ENCODE assay signal across 9 cellular contexts in the genomic region with DNA sequence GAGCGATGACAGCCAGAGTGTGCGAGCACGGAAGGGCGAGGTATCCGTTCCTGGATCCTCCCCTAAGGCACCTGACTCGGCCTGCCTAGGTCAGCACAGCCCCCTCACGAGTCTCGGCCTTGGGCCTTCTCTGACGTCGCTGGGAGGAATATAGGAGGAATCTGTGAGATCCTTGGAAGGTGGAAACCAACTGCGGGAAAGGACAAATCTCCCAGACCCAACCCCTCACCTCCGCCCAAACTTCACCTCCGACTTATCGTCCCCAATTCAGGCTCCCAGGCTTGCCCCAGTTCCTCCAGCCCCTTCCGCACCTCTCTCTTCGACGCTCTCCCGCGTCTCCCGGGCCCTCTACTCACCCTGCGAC. TPM values are rescaled to one million over a fixed set of nuclear protein-coding genes. Genes with fewer than 3 reads are reported as not detected.
DNase-seq lines count a peak whose midpoint lies in the region; ATAC-seq, FAIRE-seq and TF ChIP-seq lines count a peak whose summit lies in the region.
"Had no signal": no experiment of that assay in that cellular context is flagged by ENCODE, and none has a peak within 500 bp of the region (broad histone marks: within the 10 kb centered on the region; RNA-seq: fewer than 3 reads in every experiment).

No MANE protein-coding gene starts in this region.

- peak; percentile 24 for DNase-seq in Calu3
- no peak for DNase-seq in HFF-Myc (ENCODE audit: extremely low read depth, low read depth)
- DNase-seq in SK-MEL-5 (ENCODE audit: low read depth, low spot score): peak; percentile 74
- no peak for DNase-seq in astrocyte (ENCODE audit: low read depth)
- DNase-seq in smooth muscle cell (lab: John Stamatoyannopoulos, UW; ENCODE audit: unreplicated experiment): no peak
- no peak for DNase-seq in hepatic stellate cell (ENCODE audit: low spot score)

- ATAC-seq in HG03095 (IDR thresholded peaks at IDR 0.05; ENCODE audit: unreplicated experiment): no peak

- H3K9me3 Mint-ChIP-seq in Calu3 (ENCODE audit: low read depth, unreplicated experiment) (no peaks in the 10 kb centered on the region), astrocyte (ENCODE audit: unreplicated experiment) (no peaks in the 10 kb centered on the region)

- FAIRE-seq in astrocyte (lab: Jason Lieb, UNC): no peak

- H3F3A ChIP-seq in smooth muscle cell (ENCODE audit: low read depth): no peaks in the 10 kb centered on the region

- H2AFZ ChIP-seq in astrocyte (ENCODE audit: low read depth, low read length) (peak overlapping the region; percentile 87), smooth muscle cell (ENCODE audit: low read depth) (peak overlapping the region; percentile 96)

- peaks cover 22% of the 10 kb centered on the region for H3K4me1 ChIP-seq in astrocyte (ENCODE audit: insufficient read depth, low read length)
- H3K4me1 ChIP-seq in iPS-15b (ENCODE audit: control insufficient read depth, insufficient read depth, low read length): peaks cover 9% of the 10 kb centered on the region
- H3K4me1 ChIP-seq in smooth muscle cell (ENCODE audit: low read depth): peaks cover 23% of the 10 kb centered on the region

- H3K79me2 ChIP-seq in astrocyte (ENCODE audit: insufficient read depth, low read length) (peaks cover 28% of the 10 kb centered on the region), smooth muscle cell (ENCODE audit: low read depth) (peaks cover 23% of the 10 kb centered on the region)

- peak overlapping the region; percentile 73 for H3K27ac ChIP-seq in astrocyte (ENCODE audit: low read depth, low read length)
- H3K27ac ChIP-seq in smooth muscle cell (ENCODE audit: low read depth): peak overlapping the region; percentile 70

- TF ChIP-seq CTCF in Calu3 (IDR thresholded peaks at IDR 0.05; ENCODE audit: unreplicated experiment) (no peak), HFF-Myc (IDR thresholded peaks at IDR 0.05; ENCODE audit: low read depth, low read length, missing control alignments) (no peak), astrocyte (IDR thresholded peaks at IDR 0.05; ENCODE audit: insufficient read depth, low read depth, low read length) (no peak), smooth muscle cell (IDR thresholded peaks at IDR 0.05; ENCODE audit: borderline replicate concordance, insufficient read depth, poor library complexity, severe bottlenecking) (no peak)

- H3K4me2 ChIP-seq in astrocyte (ENCODE audit: low read length) (peak overlapping the region; percentile 98), smooth muscle cell (peak overlapping the region; percentile 91)

- H3K9ac ChIP-seq in astrocyte (ENCODE audit: low read length) (peak overlapping the region; percentile 96), iPS-15b (ENCODE audit: low read depth, low read length) (peak overlapping the region; percentile 93), smooth muscle cell (ENCODE audit: low read depth) (peak overlapping the region; percentile 91)

- peak overlapping the region; percentile 76 for H3K4me3 Mint-ChIP-seq in Calu3 (ENCODE audit: low read depth, unreplicated experiment)
- peak overlapping the region; percentile 100 for H3K4me3 Mint-ChIP-seq in astrocyte (ENCODE audit: unreplicated experiment)

- H3K4me3 ChIP-seq in HFF-Myc (replicated peaks; ENCODE audit: low read depth, low read length): peak overlapping the region; percentile 99
- H3K4me3 ChIP-seq in astrocyte (ENCODE audit: insufficient read depth, low read depth, low read length): peak overlapping the region; percentile 93
- H3K4me3 ChIP-seq in iPS-15b (ENCODE audit: low read depth, low read length): peak overlapping the region; percentile 90
- peak overlapping the region; percentile 97 for H3K4me3 ChIP-seq in smooth muscle cell

- H4K20me1 ChIP-seq in astrocyte (ENCODE audit: insufficient read depth, low read length): peaks cover 7% of the 10 kb centered on the region
- H4K20me1 ChIP-seq in smooth muscle cell (ENCODE audit: low read depth): no peaks in the 10 kb centered on the region

- peak overlapping the region; percentile 65 for H3K27ac Mint-ChIP-seq in Calu3 (ENCODE audit: unreplicated experiment)
- peak overlapping the region; percentile 86 for H3K27ac Mint-ChIP-seq in astrocyte (ENCODE audit: unreplicated experiment)

- H3K27me3 ChIP-seq in astrocyte (ENCODE audit: insufficient read depth, low read length) (no peaks in the 10 kb centered on the region), iPS-15b (ENCODE audit: control insufficient read depth, insufficient read depth, low read length) (no peaks in the 10 kb centered on the region), smooth muscle cell (ENCODE audit: low read depth) (no peaks in the 10 kb centered on the region)

- H3K36me3 ChIP-seq in astrocyte (ENCODE audit: insufficient read depth, low read length) (peaks cover 12% of the 10 kb centered on the region), iPS-15b (ENCODE audit: control insufficient read depth, insufficient read depth, low read length) (peaks cover 24% of the 10 kb centered on the region), smooth muscle cell (ENCODE audit: low read depth) (no peaks in the 10 kb centered on the region)

- WGBS in smooth muscle cell (ENCODE audit: low lambda C conversion rate): 2% methylated on average over 21 of the region's 21 CpGs

- H3K4me1 Mint-ChIP-seq in Calu3 (ENCODE audit: low read depth, unreplicated experiment) (peaks cover 30% of the 10 kb centered on the region), astrocyte (ENCODE audit: low read depth, unreplicated experiment) (peaks cover 21% of the 10 kb centered on the region)

- in situ Hi-C loops in SK-MEL-5 (cut with HindIII; ENCODE audit: low pct_unique_long_range_greater_than_20kb, low sequenced_read_pairs): no loop called here

- CTCF ChIA-PET in Calu3 (lab: Charles Lee): interaction anchor here (0.8 to 1.0 kb wide), 2 partner anchors 8 to 12 kb away, joined by 3 to 6 read pairs; no protein-coding TSS in a partner anchor

- intact Hi-C loops in Calu3 (cut with micrococcal nuclease; ENCODE audit: unreplicated experiment): no loop called here

- H3K9me3 ChIP-seq in astrocyte (ENCODE audit: insufficient read depth, low read depth, low read length) (no peaks in the 10 kb centered on the region), iPS-15b (ENCODE audit: control insufficient read depth, insufficient read depth, low read length) (no peaks in the 10 kb centered on the region), smooth muscle cell (replicated peaks; ENCODE audit: low read depth) (no peaks in the 10 kb centered on the region)

- H3K36me3 Mint-ChIP-seq in Calu3 (ENCODE audit: insufficient read depth, unreplicated experiment) (peaks cover 27% of the 10 kb centered on the region), astrocyte (ENCODE audit: low read depth, unreplicated experiment) (peaks cover 6% of the 10 kb centered on the region)

- BruUV-seq in Calu3 (replicated peaks; lab: Mats Ljungman, UMichigan): no TSS peak

- H3K27me3 Mint-ChIP-seq in Calu3 (ENCODE audit: unreplicated experiment): no peaks in the 10 kb centered on the region
- H3K27me3 Mint-ChIP-seq in astrocyte (ENCODE audit: low read depth, unreplicated experiment): no peaks in the 10 kb centered on the region

RNA-seq across cellular contexts. Expression of gene APH1A, which starts 0.5 kb away (rescaled TPM):
- 195 TPM in 2 replicates for total RNA-seq in Calu3 (2022)
- total RNA-seq in SK-MEL-5 (2014; rRNA removed; shearing (Covaris generic)): 208 and 231 TPM in 2 replicates
- 206 and 238 TPM in 2 replicates for polyA plus RNA-seq in SK-MEL-5 (2015; cell fraction: cytosol; rRNA removed)
- polyA plus RNA-seq in SK-MEL-5 (2015; cell fraction: nucleus; rRNA removed): 160 and 167 TPM in 2 replicates
- total RNA-seq in astrocyte: 99.9 and 100 TPM in 2 replicates
- total RNA-seq in smooth muscle cell: 74.8 and 86.8 TPM in 2 replicates
- 43.4 and 44.5 TPM in 2 replicates for polyA plus RNA-seq in smooth muscle cell

RNA-seq across cellular contexts. Expression of gene C1orf54, which starts 4.3 kb away (rescaled TPM):
- total RNA-seq in Calu3 (2022) (0.76 TPM in 1 of 2 replicates, not detected in the other), astrocyte (7.9 and 9.6 TPM in 2 replicates), smooth muscle cell (5.1 and 6.4 TPM in 2 replicates)
- 1.5 and 3.1 TPM in 2 replicates for total RNA-seq in SK-MEL-5 (2014; rRNA removed; shearing (Covaris generic))
- 1.3 and 1.5 TPM in 2 replicates for polyA plus RNA-seq in SK-MEL-5 (2015; cell fraction: cytosol; rRNA removed)
- polyA plus RNA-seq in SK-MEL-5 (2015; cell fraction: nucleus; rRNA removed): 3.4 and 10.5 TPM in 2 replicates
- polyA plus RNA-seq in smooth muscle cell: 5.4 and 7.9 TPM in 2 replicates

RNA-seq across cellular contexts. Expression of gene CA14, which starts 10.8 kb away (rescaled TPM):
- total RNA-seq in Calu3 (2022): 1.0 and 1.3 TPM in 2 replicates
- 53.6 and 54.4 TPM in 2 replicates for total RNA-seq in SK-MEL-5 (2014; rRNA removed; shearing (Covaris generic))
- 54.9 and 61.2 TPM in 2 replicates for polyA plus RNA-seq in SK-MEL-5 (2015; cell fraction: cytosol; rRNA removed)
- 78.6 and 82.2 TPM in 2 replicates for polyA plus RNA-seq in SK-MEL-5 (2015; cell fraction: nucleus; rRNA removed)
- total RNA-seq in astrocyte: 1.2 TPM in 2 replicates
- 0.22 TPM in 1 of 2 replicates, not detected in the other for total RNA-seq in smooth muscle cell
- 0.59 and 0.91 TPM in 2 replicates for polyA plus RNA-seq in smooth muscle cell
- total RNA-seq: LHCN-M2 had no signal

RNA-seq across cellular contexts. Expression of gene CIART, which starts 14.0 kb away (rescaled TPM):
- 0.42 and 1.5 TPM in 2 replicates for total RNA-seq in Calu3 (2022)
- 0.21 TPM in 1 of 2 replicates, not detected in the other for total RNA-seq in SK-MEL-5 (2014; rRNA removed; shearing (Covaris generic))
- polyA plus RNA-seq in SK-MEL-5 (2015; cell fraction: cytosol; rRNA removed): 0.33 and 1.3 TPM in 2 replicates
- polyA plus RNA-seq in SK-MEL-5 (2015; cell fraction: nucleus; rRNA removed): 6.1 and 9.3 TPM in 2 replicates
- 4.8 and 6.3 TPM in 2 replicates for total RNA-seq in astrocyte
- total RNA-seq in smooth muscle cell: 8.4 and 13.1 TPM in 2 replicates
- polyA plus RNA-seq in smooth muscle cell: 7.2 and 15.2 TPM in 2 replicates

RNA-seq across cellular contexts. Expression of gene MRPS21, which starts 25.3 kb away (rescaled TPM):
- 66.9 and 67.4 TPM in 2 replicates for total RNA-seq in Calu3 (2022)
- total RNA-seq in SK-MEL-5 (2014; rRNA removed; shearing (Covaris generic)): 77.2 and 88.4 TPM in 2 replicates
- 33.4 and 50.2 TPM in 2 replicates for polyA plus RNA-seq in SK-MEL-5 (2015; cell fraction: cytosol; rRNA removed)
- 92.6 and 153 TPM in 2 replicates for polyA plus RNA-seq in SK-MEL-5 (2015; cell fraction: nucleus; rRNA removed)
- total RNA-seq in astrocyte: 63.7 and 65.0 TPM in 2 replicates
- total RNA-seq in smooth muscle cell: 53.8 and 54.4 TPM in 2 replicates
- 83.4 and 85.9 TPM in 2 replicates for polyA plus RNA-seq in smooth muscle cell

Comparison
In these comparisons a context has a peak if more than half of its experiments do, and no peak if none do; other contexts are left out.
1. DNase-seq: peak in Calu3 (single experiment) and SK-MEL-5 (single experiment); none in HFF-Myc (single experiment), astrocyte (single experiment), smooth muscle cell (single experiment) and hepatic stellate cell (single experiment).
2. RNA of gene CA14, which starts 10.8 kb away (total RNA-seq): 53.6 to 54.4 TPM in SK-MEL-5; 1.2 TPM in astrocyte, 1.0 to 1.3 TPM in Calu3 and 0.22 TPM in smooth muscle cell; every median in the first group is over 10 times any median in the second.
3. Peak in every context shown above with its lines, with median percentiles within 50 percentile points of each other: H3K4me3 ChIP-seq and H3K9ac ChIP-seq.